In the genomic region with DNA sequence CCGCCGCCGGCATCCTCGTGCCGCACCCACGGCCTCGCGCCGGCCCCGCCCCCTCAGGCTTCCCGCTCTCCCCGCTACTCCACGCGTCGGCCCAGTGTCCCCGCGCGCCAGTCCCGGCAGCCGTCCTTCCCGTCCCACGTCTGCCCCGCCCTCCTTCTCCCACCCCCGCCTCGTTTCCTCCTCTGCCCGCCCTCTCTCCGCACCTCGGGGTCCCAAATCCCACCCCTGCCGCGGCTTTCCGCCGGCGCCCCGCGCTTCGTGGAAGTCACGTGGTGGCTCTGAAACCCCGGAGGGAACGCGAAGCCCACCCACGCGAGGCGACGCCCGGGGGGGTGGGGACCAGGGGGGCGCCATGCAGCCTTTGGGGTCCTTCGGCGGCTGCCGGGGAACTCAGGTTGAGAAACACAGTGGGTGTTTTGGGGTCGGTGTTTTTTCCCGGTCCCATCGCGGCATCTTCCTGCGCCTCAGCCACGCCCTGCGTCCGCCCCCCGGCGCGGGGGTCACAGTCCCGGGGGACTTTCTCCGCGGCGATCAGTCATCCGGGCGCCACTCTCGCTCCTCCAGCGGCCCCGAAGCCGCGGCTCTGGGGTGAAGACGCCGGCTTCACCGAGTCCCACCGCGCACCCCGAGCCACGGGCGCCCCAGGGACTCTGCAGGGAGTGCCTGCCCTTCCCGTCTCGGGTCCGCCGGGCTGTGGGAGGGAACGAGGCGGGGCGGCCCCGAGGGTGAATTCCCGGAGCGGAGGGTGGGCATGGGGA, we compare ENCODE assay signal across 8 cellular contexts. TPM values are rescaled to one million over a fixed set of nuclear protein-coding genes. Genes with fewer than 3 reads are reported as not detected.
A peak's percentile ranks its signal among the peaks of the same experiment; 100 is the strongest.
DNase-seq lines count a peak whose midpoint lies in the region; ATAC-seq, FAIRE-seq and TF ChIP-seq lines count a peak whose summit lies in the region.

A gene with protein sequence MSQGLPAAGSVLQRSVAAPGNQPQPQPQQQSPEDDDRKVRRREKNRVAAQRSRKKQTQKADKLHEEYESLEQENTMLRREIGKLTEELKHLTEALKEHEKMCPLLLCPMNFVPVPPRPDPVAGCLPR (minus strand): TSS at position 2 of the 758 bp plus-strand sequence. CDS start 78 bp downstream, outside the sequence.

- H3K27ac ChIP-seq in SK-N-SH (ENCODE audit: low read depth in 2 of 2, low read length in 1 of 2) (no peak within 1 kb of the TSS), adrenal gland (peak within 1 kb of the TSS in 4 of 5 donors; percentile 14 to 82 (median 67)), iPS-18a (ENCODE audit: low read length) (no peak within 1 kb of the TSS)

- TF ChIP-seq EP300 in SK-N-SH (IDR thresholded peaks at IDR 0.05; ENCODE audit: borderline replicate concordance in 1 of 2, low read depth in 1 of 2, low read length in 1 of 2), result no peak

- TF ChIP-seq RAD21 in SK-N-SH (IDR thresholded peaks at IDR 0.05; ENCODE audit: low read length), result no peak

- H3K9ac ChIP-seq in SK-N-SH (no peak within 1 kb of the TSS; the same call in 1 of the 2 replicates), iPS-18a (ENCODE audit: low read length) (no peak within 1 kb of the TSS)

- ATAC-seq in GM18498 (IDR thresholded peaks at IDR 0.05; ENCODE audit: unreplicated experiment) (peak; percentile 33), HG02678 (IDR thresholded peaks at IDR 0.05; ENCODE audit: unreplicated experiment) (peak; percentile 28)

- intact Hi-C loops in adrenal gland (cut with DNase I), result no loop called here

- no peaks in the 10 kb centered on the region for H4K20me1 ChIP-seq in SK-N-SH (ENCODE audit: insufficient read depth)

- no peaks in the 10 kb centered on the region for H3K79me2 ChIP-seq in SK-N-SH (ENCODE audit: insufficient read depth)

- peak within 1 kb of the TSS; percentile 86 for H2AFZ ChIP-seq in SK-N-SH (ENCODE audit: low read depth)

- CTCF ChIA-PET in SK-N-SH (lab: Yijun Ruan, JAX), result interaction anchor here (1.0 to 2.3 kb wide), 8 partner anchors 16 to 223 kb away, joined by 3 to 7 read pairs (median 4); a partner anchor contains a TSS

- H3K4me1 ChIP-seq in SK-N-SH (ENCODE audit: control insufficient read depth in 1 of 2, insufficient read depth in 2 of 2, low read depth in 1 of 2, low read length in 1 of 2), result peaks cover 0 to 25% of the 10 kb centered on the region in 2 experiments; a peak in 2 of 4 replicates
- H3K4me1 ChIP-seq in adrenal gland (replicated peaks in 1 of 2), result peaks cover 16 to 25% of the 10 kb centered on the region in 2 donors
- no peaks in the 10 kb centered on the region for H3K4me1 ChIP-seq in iPS-18a (ENCODE audit: control insufficient read depth, low read depth, low read length)

- H3K4me3 ChIP-seq in SK-N-SH (ENCODE audit: low read depth in 2 of 2, low read length in 1 of 2), result peak within 1 kb of the TSS; percentile 50 to 65
- H3K4me3 ChIP-seq in adrenal gland, result peak within 1 kb of the TSS in 3 of 4 donors; percentile 30 to 76 (median 49)
- peak within 1 kb of the TSS; percentile 44 for H3K4me3 ChIP-seq in iPS-18a (ENCODE audit: low read length)

- under 1% methylated on average over 38 of the region's 89 CpGs for WGBS in SK-N-SH (ENCODE audit: low lambda C conversion rate)
- WGBS in adrenal gland, 4 donors, result 0 to 2% (median 1%) methylated on average over 18 to 88 of the region's 89 CpGs

- TF ChIP-seq CTCF in SK-N-SH (IDR thresholded peaks at IDR 0.05) (no peak), adrenal gland (IDR thresholded peaks at IDR 0.05) (no peak)

- TF ChIP-seq POLR2A in adrenal gland (IDR thresholded peaks at IDR 0.05) (peak in 1 of 2 donors; percentile 24), GM12892 (IDR thresholded peaks at IDR 0.05; ENCODE audit: low read depth, low read length) (no peak)

- peak within 1 kb of the TSS; percentile 85 for H3K4me2 ChIP-seq in SK-N-SH

- no peak for FAIRE-seq in GM12892 (lab: Jason Lieb, UNC)

- H3K36me3 ChIP-seq in SK-N-SH (replicated peaks in 1 of 2; ENCODE audit: control insufficient read depth in 1 of 2, insufficient read depth in 2 of 2, low read length in 1 of 2) (no peaks in the 10 kb centered on the region), adrenal gland (replicated peaks in 1 of 2) (no peaks in the 10 kb centered on the region), iPS-18a (ENCODE audit: control insufficient read depth, low read depth, low read length) (no peaks in the 10 kb centered on the region)

- H3F3A ChIP-seq in SK-N-SH (replicated peaks; ENCODE audit: insufficient read depth), result peaks cover 9% of the 10 kb centered on the region

- H3K27me3 ChIP-seq in SK-N-SH (ENCODE audit: insufficient read depth), result peaks cover 42% of the 10 kb centered on the region
- H3K27me3 ChIP-seq in adrenal gland, result no peaks in the 10 kb centered on the region
- peaks cover 71% of the 10 kb centered on the region for H3K27me3 ChIP-seq in iPS-18a (ENCODE audit: control insufficient read depth, insufficient read depth, low read length)

- H3K9me3 ChIP-seq in SK-N-SH, result no peaks in the 10 kb centered on the region
- H3K9me3 ChIP-seq in adrenal gland (replicated peaks in 1 of 3), result no peaks in the 10 kb centered on the region
- H3K9me3 ChIP-seq in iPS-18a (ENCODE audit: control insufficient read depth, low read depth, low read length), result no peaks in the 10 kb centered on the region

- DNase-seq in SK-N-SH, result peak; percentile 73
- peak in 6 of 7 donors; percentile 38 to 60 (median 42) for DNase-seq in adrenal gland
- peak in 2 of 3 donors; percentile 54 to 56 for DNase-seq in stimulated activated CD4-positive, alpha-beta T cell treated with anti-CD3 and anti-CD28 coated beads, Interleukin-12 subunit alpha, Interleukin-12 subunit beta, amount 100 ng/mL, for 48 hours (ENCODE audit: low read depth in 2 of 3, low spot score in 1 of 3)
- no peak for DNase-seq in GM12892 (ENCODE audit: insufficient read length)
- no peak for DNase-seq in AML-193 (lab: John Stamatoyannopoulos, UW)

- no peaks in the 10 kb centered on the region for H3K9me2 ChIP-seq in SK-N-SH

- POLR2A ChIA-PET in SK-N-SH (lab: Yijun Ruan, JAX), result interaction anchor here (1.3 to 1.8 kb wide), 2 partner anchors 91 to 92 kb away, joined by 4 to 6 read pairs; a partner anchor contains a TSS

TF ChIP-seq in SK-N-SH, 30 proteins besides CTCF, POLR2A, EP300 and RAD21:
- TF ChIP-seq POLR2AphosphoS5 (IDR thresholded peaks at IDR 0.05; ENCODE audit: low read depth, low read length) (no peak), FOXM1 (IDR thresholded peaks at IDR 0.05; ENCODE audit: low read depth) (no peak)
- TF ChIP-seq, protein P1, sequence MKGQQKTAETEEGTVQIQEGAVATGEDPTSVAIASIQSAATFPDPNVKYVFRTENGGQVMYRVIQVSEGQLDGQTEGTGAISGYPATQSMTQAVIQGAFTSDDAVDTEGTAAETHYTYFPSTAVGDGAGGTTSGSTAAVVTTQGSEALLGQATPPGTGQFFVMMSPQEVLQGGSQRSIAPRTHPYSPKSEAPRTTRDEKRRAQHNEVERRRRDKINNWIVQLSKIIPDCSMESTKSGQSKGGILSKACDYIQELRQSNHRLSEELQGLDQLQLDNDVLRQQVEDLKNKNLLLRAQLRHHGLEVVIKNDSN (IDR thresholded peaks at IDR 0.05; ENCODE audit: borderline replicate concordance, low read depth), result peak; percentile 34; the same call in 1 of the 2 replicates

RNA-seq across cellular contexts. Expression of the gene that starts here (rescaled TPM):
- polyA plus RNA-seq in SK-N-SH (2012; rRNA removed), result 0.76 and 0.86 TPM in 2 replicates
- 0.50 and 0.68 TPM in 2 replicates for polyA plus RNA-seq in SK-N-SH (2012; cell fraction: cytosol; rRNA removed)
- polyA plus RNA-seq in SK-N-SH (2012; cell fraction: nucleus; rRNA removed), result 2.2 and 2.4 TPM in 2 replicates
- total RNA-seq in adrenal gland, result 1 to 10 TPM in 7 of 8 donors, under 1 TPM in 1; 0.24 to 6.1 (median 2.8) TPM
- polyA plus RNA-seq in adrenal gland, result 1 to 10 TPM; 1.0 to 7.5 (median 5.4) TPM
- polyA plus RNA-seq in GM12892 (2012; ENCODE audit: missing spikeins), result 12.8 TPM

Comparison
In these comparisons a context has a peak if more than half of its experiments do, and no peak if none do; other contexts are left out.
1. DNase-seq: peak in SK-N-SH (single experiment), adrenal gland (6 of 7) and stimulated activated CD4-positive, alpha-beta T cell treated with anti-CD3 and anti-CD28 coated beads, Interleukin-12 subunit alpha, Interleukin-12 subunit beta, amount 100 ng/mL, for 48 hours (2 of 3); none in GM12892 (single experiment) and AML-193 (0 of 2).
2. H3K27ac ChIP-seq: peak in adrenal gland (4 of 5); none in SK-N-SH (0 of 2) and iPS-18a (single experiment).
3. Peak in every context shown above with its lines, with median percentiles within 50 percentile points of each other: H3K4me3 ChIP-seq.